ENCODE assay signal across 21 cellular contexts in the genomic region with DNA sequence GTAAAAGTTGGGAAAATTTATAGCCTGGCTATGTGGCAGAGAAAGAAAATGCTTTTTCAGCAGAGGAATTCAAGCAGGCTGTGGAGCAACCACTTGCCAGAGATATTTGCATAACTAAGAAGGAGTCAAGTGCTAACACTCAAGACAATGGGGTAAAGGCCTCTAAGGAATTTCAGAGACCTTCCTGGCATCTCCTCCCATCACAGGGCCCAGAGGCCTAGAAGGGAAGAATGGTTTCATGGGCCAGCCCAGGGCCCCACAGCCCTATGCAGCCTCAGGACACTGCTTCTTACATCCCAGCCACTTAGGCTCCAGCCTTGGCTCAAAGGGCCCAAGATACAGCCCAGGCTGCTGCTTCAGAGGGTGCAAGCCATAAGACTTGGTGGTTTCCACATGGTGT. TPM values are rescaled to one million over a fixed set of nuclear protein-coding genes. Genes with fewer than 3 reads are reported as not detected.
DNase-seq lines count a peak whose midpoint lies in the region; ATAC-seq and TF ChIP-seq lines count a peak whose summit lies in the region.
"Had no signal": no experiment of that assay in that cellular context is flagged by ENCODE, and none has a peak within 500 bp of the region (broad histone marks: within the 10 kb centered on the region; RNA-seq: fewer than 3 reads in every experiment).

No MANE protein-coding gene starts in this region.

- no peak overlapping the region for H3K23ac ChIP-seq in H9 (ENCODE audit: insufficient read length, low read depth, low read length)

- H3K36me3 Mint-ChIP-seq in H9 (ENCODE audit: insufficient read depth in 1 of 3, low read depth in 3 of 3) = peaks cover 10 to 30% (median 23%) of the 10 kb centered on the region in 3 experiments
- no peaks in the 10 kb centered on the region for H3K36me3 Mint-ChIP-seq in endodermal cell (ENCODE audit: low read depth)
- no peaks in the 10 kb centered on the region for H3K36me3 Mint-ChIP-seq in activated T-helper 2 cell treated with anti-CD3 and anti-CD28 coated beads, Interferon-gamma antibody, Interleukin-2, Interleukin-4, amounts not matched to agents 10 μg/mL and 5 μg/mL and 100 μg/mL, durations not matched to agents 14 hours and 24 hours and 36 hours (ENCODE audit: low read depth)

- H4K20me1 ChIP-seq in H9 (ENCODE audit: control insufficient read depth, insufficient read depth, insufficient read length) = no peaks in the 10 kb centered on the region

- H3K4ac ChIP-seq in H9 (ENCODE audit: low read depth, low read length) = no peak overlapping the region

- H3K4me3 ChIP-seq in HUES64 (ENCODE audit: low read length) = no peak overlapping the region
- no peak overlapping the region for H3K4me3 ChIP-seq in endodermal cell (ENCODE audit: low read length)
- H3K4me3 ChIP-seq in iPS-20b (ENCODE audit: low read length) = 0 out of 2 replicates have a peak overlapping the region, but pooled peaks have one; percentile 7
- H3K4me3 ChIP-seq: GM12878, GM23248, K562 had no signal

- no peaks in the 10 kb centered on the region for H3K79me1 ChIP-seq in H9 (ENCODE audit: insufficient read depth, low read depth, low read length, poor library complexity, severe bottlenecking)

- peak; percentile 62 for DNase-seq in H9
- peak; percentile 57 for DNase-seq in endodermal cell
- DNase-seq in mucosa of gallbladder (ENCODE audit: low spot score) = no peak
- no peak for DNase-seq in activated T-helper 2 cell treated with anti-CD3 and anti-CD28 coated beads, Interferon-gamma antibody, Interleukin-2, Interleukin-4, amounts not matched to agents 10 μg/mL and 5 μg/mL and 100 μg/mL, durations not matched to agents 14 hours and 24 hours and 36 hours (ENCODE audit: low spot score)
- DNase-seq: ACHN; Caco-2; CD4-positive, alpha-beta T cell; DMS79 treated with DMSO at 0.1 percent for 48 hours; GM23248; H7; IMR-90 had no signal

- H3K14ac ChIP-seq in H9 (ENCODE audit: insufficient read depth, low read length) = no peak overlapping the region

- H3K4me3 Mint-ChIP-seq in H9 (no peak overlapping the region), endodermal cell (no peak overlapping the region)
- no peak overlapping the region for H3K4me3 Mint-ChIP-seq in activated T-helper 2 cell treated with anti-CD3 and anti-CD28 coated beads, Interferon-gamma antibody, Interleukin-2, Interleukin-4, amounts not matched to agents 10 μg/mL and 5 μg/mL and 100 μg/mL, durations not matched to agents 14 hours and 24 hours and 36 hours (ENCODE audit: low read depth)
- H3K4me3 Mint-ChIP-seq: CD4-positive, alpha-beta T cell had no signal

- H3K4me1 ChIP-seq in H9 (ENCODE audit: insufficient read depth, low read length) (no peaks in the 10 kb centered on the region), HUES64 (ENCODE audit: insufficient read depth, low read length) (no peaks in the 10 kb centered on the region), endodermal cell (ENCODE audit: control insufficient read depth, insufficient read depth, low read length) (no peaks in the 10 kb centered on the region), iPS-20b (ENCODE audit: insufficient read depth, low read length) (no peaks in the 10 kb centered on the region)

- H2AK5ac ChIP-seq in H9 (ENCODE audit: insufficient read length, low read length) = no peak overlapping the region

- ATAC-seq in HG02840 (IDR thresholded peaks at IDR 0.05; ENCODE audit: low FRiP score, unreplicated experiment) (no peak), GM18502 (IDR thresholded peaks at IDR 0.05; ENCODE audit: poor library complexity, unreplicated experiment) (no peak)
- ATAC-seq: GM12878, K562 had no signal

- H2BK120ac ChIP-seq in H9 (ENCODE audit: low read depth, low read length, poor library complexity, severe bottlenecking) = no peak overlapping the region

- no peak overlapping the region for H2BK12ac ChIP-seq in H9 (ENCODE audit: insufficient read length, low read depth, low read length)

- H3K9ac ChIP-seq in H9 (ENCODE audit: extremely low read depth, insufficient read length, low read length) (no peak overlapping the region), HUES64 (ENCODE audit: low read depth, low read length) (no peak overlapping the region), endodermal cell (ENCODE audit: extremely low read depth, low read length, poor library complexity, severe bottlenecking) (no peak overlapping the region), iPS-20b (ENCODE audit: low read depth, low read length) (no peak overlapping the region)
- H3K9ac ChIP-seq: GM23248 had no signal

- H3K36me3 ChIP-seq in HUES64 (ENCODE audit: insufficient read depth, low read length) (no peaks in the 10 kb centered on the region), endodermal cell (ENCODE audit: control insufficient read depth, insufficient read depth, low read length) (no peaks in the 10 kb centered on the region), iPS-20b (ENCODE audit: insufficient read depth, low read depth, low read length) (no peaks in the 10 kb centered on the region)

- peaks cover 0 to 6% of the 10 kb centered on the region in 2 experiments; a peak in 1 of 4 replicates for H3K4me1 Mint-ChIP-seq in H9
- H3K4me1 Mint-ChIP-seq in endodermal cell = peaks cover 2% of the 10 kb centered on the region
- no peaks in the 10 kb centered on the region for H3K4me1 Mint-ChIP-seq in activated T-helper 2 cell treated with anti-CD3 and anti-CD28 coated beads, Interferon-gamma antibody, Interleukin-2, Interleukin-4, amounts not matched to agents 10 μg/mL and 5 μg/mL and 100 μg/mL, durations not matched to agents 14 hours and 24 hours and 36 hours (ENCODE audit: low read depth)

- H2BK15ac ChIP-seq in H9 (ENCODE audit: low read depth, low read length) = no peak overlapping the region

- no peaks in the 10 kb centered on the region for H3K23me2 ChIP-seq in H9 (ENCODE audit: insufficient read length, low read depth, low read length, poor library complexity, severe bottlenecking)

- H4K8ac ChIP-seq in H9 (replicated peaks; ENCODE audit: insufficient read length, low read depth, low read length) = no peak overlapping the region

- no peak overlapping the region for H4K5ac ChIP-seq in H9 (ENCODE audit: insufficient read length, low read depth, low read length)

- H3T11ph ChIP-seq in H9 (ENCODE audit: low read length) = no peak overlapping the region

- H3K27me3 ChIP-seq in H9 (ENCODE audit: insufficient read depth, low read length) = no peaks in the 10 kb centered on the region
- no peaks in the 10 kb centered on the region for H3K27me3 ChIP-seq in HUES64 (ENCODE audit: insufficient read depth, low read length)
- no peaks in the 10 kb centered on the region for H3K27me3 ChIP-seq in endodermal cell (ENCODE audit: control insufficient read depth, insufficient read depth, low read length, poor library complexity, severe bottlenecking)
- H3K27me3 ChIP-seq in iPS-20b (ENCODE audit: insufficient read depth, low read length) = no peaks in the 10 kb centered on the region

- H3K9me3 Mint-ChIP-seq in H9 (peaks cover 33 to 35% of the 10 kb centered on the region in 2 experiments), endodermal cell (peaks cover 38% of the 10 kb centered on the region)
- peaks cover 9% of the 10 kb centered on the region for H3K9me3 Mint-ChIP-seq in activated T-helper 2 cell treated with anti-CD3 and anti-CD28 coated beads, Interferon-gamma antibody, Interleukin-2, Interleukin-4, amounts not matched to agents 10 μg/mL and 5 μg/mL and 100 μg/mL, durations not matched to agents 14 hours and 24 hours and 36 hours

- TF ChIP-seq CTCF in H9 (conservative IDR thresholded peaks at IDR 0.05) (no peak), endodermal cell (conservative IDR thresholded peaks at IDR 0.05) (no peak)

- peaks cover 15% of the 10 kb centered on the region for H3K9me3 ChIP-seq in H9 (ENCODE audit: control insufficient read depth, low read depth, low read length)
- peaks cover 21% of the 10 kb centered on the region for H3K9me3 ChIP-seq in HUES64 (ENCODE audit: insufficient read depth, low read depth, low read length)
- H3K9me3 ChIP-seq in endodermal cell (ENCODE audit: control insufficient read depth, low read length) = peaks cover 9% of the 10 kb centered on the region
- peaks cover 16% of the 10 kb centered on the region for H3K9me3 ChIP-seq in iPS-20b (ENCODE audit: insufficient read depth, low read depth, low read length)

- no peak overlapping the region for H4K91ac ChIP-seq in H9 (ENCODE audit: insufficient read length, low read depth, low read length)

- H2BK20ac ChIP-seq in H9 (ENCODE audit: low read depth, low read length, poor library complexity, severe bottlenecking) = no peak overlapping the region

- no peak overlapping the region for H2BK5ac ChIP-seq in H9 (ENCODE audit: insufficient read length, low read length)

- H3K27ac Mint-ChIP-seq in H9 = peak overlapping the region in 1 of 3 experiments; percentile 62; a peak in 1 of 7 replicates
- H3K27ac Mint-ChIP-seq in endodermal cell = no peak overlapping the region
- H3K27ac Mint-ChIP-seq in activated T-helper 2 cell treated with anti-CD3 and anti-CD28 coated beads, Interferon-gamma antibody, Interleukin-2, Interleukin-4, amounts not matched to agents 10 μg/mL and 5 μg/mL and 100 μg/mL, durations not matched to agents 14 hours and 24 hours and 36 hours = no peak overlapping the region
- H3K27ac Mint-ChIP-seq: CD4-positive, alpha-beta T cell had no signal

- intact Hi-C loops in activated T-helper 2 cell treated with anti-CD3 and anti-CD28 coated beads, Interferon-gamma antibody, Interleukin-2, Interleukin-4, amounts not matched to agents 10 μg/mL and 5 μg/mL and 100 μg/mL, durations not matched to agents 14 hours and 24 hours and 36 hours (cut with micrococcal nuclease) = no loop called here

- no peak overlapping the region for H3K4me2 ChIP-seq in H9 (ENCODE audit: insufficient read depth, insufficient read length, low read length)

- H2AFZ ChIP-seq in H9 (ENCODE audit: low read length) = no peak overlapping the region
- H2AFZ ChIP-seq: GM23248 had no signal

- H3K18ac ChIP-seq in H9 (ENCODE audit: insufficient read length, low read depth, low read length) = no peak overlapping the region

- H3K27me3 Mint-ChIP-seq in H9 (ENCODE audit: low read depth) (0 out of 2 replicates have a peak, but pooled peaks cover 2% of the 10 kb centered on the region), endodermal cell (ENCODE audit: insufficient read depth) (no peaks in the 10 kb centered on the region)
- H3K27me3 Mint-ChIP-seq in activated T-helper 2 cell treated with anti-CD3 and anti-CD28 coated beads, Interferon-gamma antibody, Interleukin-2, Interleukin-4, amounts not matched to agents 10 μg/mL and 5 μg/mL and 100 μg/mL, durations not matched to agents 14 hours and 24 hours and 36 hours (ENCODE audit: low read depth) = no peaks in the 10 kb centered on the region

- no peak overlapping the region for H3K56ac ChIP-seq in H9 (ENCODE audit: insufficient read length, low read depth, low read length)

- H3K27ac ChIP-seq in H9 (ENCODE audit: insufficient read length, low read depth, low read length) = no peak overlapping the region
- H3K27ac ChIP-seq in HUES64 (ENCODE audit: low read depth, low read length) = peak overlapping the region; percentile 61; the same call in 1 of the 2 replicates
- H3K27ac ChIP-seq in endodermal cell (ENCODE audit: low read depth, low read length) = no peak overlapping the region
- no peak overlapping the region for H3K27ac ChIP-seq in iPS-20b (ENCODE audit: low read length)
- H3K27ac ChIP-seq: C4-2B, GM23248 had no signal

- H3K79me2 ChIP-seq in H9 (ENCODE audit: insufficient read depth, low read length) = no peaks in the 10 kb centered on the region

RNA-seq across cellular contexts. Expression of a gene that starts 14.3 kb away (rescaled TPM):
- total RNA-seq in H9 (2021) (1.9 and 2.0 TPM in 2 replicates), endodermal cell (under 1 TPM; 0.53 to 0.81 TPM), mucosa of gallbladder (140 TPM)
- polyA plus RNA-seq in HUES64 (2013, experiment 1 of 2) = 0.50 TPM
- polyA plus RNA-seq in HUES64 (2013, experiment 2 of 2) = 1.0 TPM
- polyA plus RNA-seq in endodermal cell (2013, experiment 1 of 2) = 0.11 TPM
- polyA plus RNA-seq in endodermal cell (2013, experiment 2 of 2) = 0.08 TPM
- not detected in 2 replicates for total RNA-seq in activated T-helper 2 cell treated with anti-CD3 and anti-CD28 coated beads, Interferon-gamma antibody, Interleukin-2, Interleukin-4, amounts not matched to agents 10 μg/mL and 5 μg/mL and 100 μg/mL, durations not matched to agents 14 hours and 24 hours and 36 hours
- total RNA-seq: CD4-positive, alpha-beta T cell; G401; GM12878; GM23248; HT-29; IMR-90; K562 had no signal
- polyA plus RNA-seq: BJ, GM12878, GM23248, IMR-90, K562 had no signal

Comparison
In these comparisons a context has a peak if more than half of its experiments do, and no peak if none do; other contexts are left out.
1. DNase-seq: peak in H9 (single experiment) and endodermal cell (single experiment); none in mucosa of gallbladder (single experiment) and activated T-helper 2 cell treated with anti-CD3 and anti-CD28 coated beads, Interferon-gamma antibody, Interleukin-2, Interleukin-4, amounts not matched to agents 10 μg/mL and 5 μg/mL and 100 μg/mL, durations not matched to agents 14 hours and 24 hours and 36 hours (single experiment).
2. RNA of a gene that starts 14.3 kb away (total RNA-seq): 140 TPM in mucosa of gallbladder (single experiment); 1.9 to 2.0 TPM in H9, 0.53 to 0.81 TPM in endodermal cell and not detected in activated T-helper 2 cell treated with anti-CD3 and anti-CD28 coated beads, Interferon-gamma antibody, Interleukin-2, Interleukin-4, amounts not matched to agents 10 μg/mL and 5 μg/mL and 100 μg/mL, durations not matched to agents 14 hours and 24 hours and 36 hours; every median in the first group is over 10 times any median in the second.